In genomic region chr11:118608268-118609214, GRCh38 we compare ENCODE assay signal across 8 cellular contexts. TPM values are rescaled to one million over a fixed set of nuclear protein-coding genes. Genes with fewer than 3 reads are reported as not detected.
DNase-seq lines count a peak whose midpoint lies in the region; ATAC-seq, FAIRE-seq and TF ChIP-seq lines count a peak whose summit lies in the region.

No MANE protein-coding gene starts in this region.

- no peaks in the 10 kb centered on the region for H3K36me3 ChIP-seq in A673 (ENCODE audit: insufficient read depth, low read length, poor library complexity, severe bottlenecking)
- H3K36me3 ChIP-seq in bronchial epithelial cell (ENCODE audit: control insufficient read depth, insufficient read depth, low read length), result no peaks in the 10 kb centered on the region
- H3K36me3 ChIP-seq in kidney (ENCODE audit: control insufficient read depth in 1 of 2, insufficient read depth in 2 of 2, low read length in 2 of 2), result no peaks in the 10 kb centered on the region

- intact Hi-C loops in A673 (cut with micrococcal nuclease; ENCODE audit: unreplicated experiment), result no loop called here
- intact Hi-C loops in kidney (cut with DNase I), result no loop called here

- H3K27me3 ChIP-seq in A673 (replicated peaks; ENCODE audit: insufficient read depth, low read depth, low read length, poor library complexity) (no peaks in the 10 kb centered on the region), bronchial epithelial cell (ENCODE audit: control insufficient read depth, insufficient read depth, low read length) (no peaks in the 10 kb centered on the region)

- CTCF ChIA-PET in A673 (lab: Charles Lee), result no interaction called here

- no TSS peak for BruUV-seq in A673 (replicated peaks; lab: Mats Ljungman, UMichigan)

- no peak for TF ChIP-seq CTCF in A673 (conservative IDR thresholded peaks at IDR 0.05; ENCODE audit: low read depth, low read length)
- TF ChIP-seq CTCF in bronchial epithelial cell (IDR thresholded peaks at IDR 0.05; ENCODE audit: insufficient read depth, low read length, severe bottlenecking), result no peak
- no peak for TF ChIP-seq CTCF in kidney (IDR thresholded peaks at IDR 0.05; ENCODE audit: borderline replicate concordance, extremely low read depth, insufficient read depth)

- ATAC-seq in HG02798 (IDR thresholded peaks at IDR 0.05; ENCODE audit: poor library complexity, unreplicated experiment) (peak; percentile 35), GM21529 (IDR thresholded peaks at IDR 0.05; ENCODE audit: unreplicated experiment) (no peak)

- H3K4me3 ChIP-seq in A673 (ENCODE audit: low read depth, low read length, poor library complexity, severe bottlenecking) (peak overlapping the region; percentile 58), bronchial epithelial cell (ENCODE audit: low read depth, low read length) (peak overlapping the region; percentile 48), kidney (ENCODE audit: low read length in 2 of 2) (peak overlapping the region; percentile 73 to 74)

- H3K9me3 ChIP-seq in A673 (ENCODE audit: low read depth, low read length, poor library complexity, severe bottlenecking) (no peaks in the 10 kb centered on the region), kidney (ENCODE audit: control insufficient read depth in 1 of 2, low read length in 2 of 2) (no peaks in the 10 kb centered on the region)

- H3K27ac ChIP-seq in A673 (ENCODE audit: low read depth, low read length, poor library complexity, severe bottlenecking) (peak overlapping the region; percentile 65), kidney (ENCODE audit: low read depth in 2 of 2, low read length in 2 of 2) (peak overlapping the region; percentile 86 to 94)

- POLR2A ChIA-PET in A673 (lab: Charles Lee; ENCODE audit: low non-redundant PET), result interaction anchor here (0.5 kb wide), 2 partner anchors 34 to 146 kb away, joined by 3 to 6 read pairs; no protein-coding TSS in a partner anchor

- peak; percentile 74 for DNase-seq in A673 (ENCODE audit: low spot score)
- DNase-seq in activated CD4-positive, CD25-positive, alpha-beta regulatory T cell treated with anti-CD3 and anti-CD28 coated beads, Interleukin-2, amount 50 U/mL, for 16 hours (ENCODE audit: low read depth, low spot score), result peak; percentile 56
- peak; percentile 37 for DNase-seq in bronchial epithelial cell (ENCODE audit: low read depth)
- DNase-seq in kidney, result peak; percentile 92
- DNase-seq in stimulated activated CD4-positive, alpha-beta T cell treated with anti-CD3 and anti-CD28 coated beads, Interleukin-15, amount 100 ng/mL, for 1 hour (ENCODE audit: low read depth in 1 of 2, low spot score in 1 of 2), result peak; percentile 63 to 76
- DNase-seq in GM19239 (ENCODE audit: insufficient read length, low spot score), result no peak

- peak; percentile 23 for FAIRE-seq in bronchial epithelial cell (lab: Jason Lieb, UNC)
- no peak for FAIRE-seq in kidney (lab: Jason Lieb, UNC)
- FAIRE-seq in GM19239 (lab: Jason Lieb, UNC), result no peak

- peak overlapping the region; percentile 77 to 90 for H3K9ac ChIP-seq in kidney (ENCODE audit: low read length in 2 of 2)

- H3K4me1 ChIP-seq in A673 (ENCODE audit: insufficient read depth, low read length, poor library complexity, severe bottlenecking), result peaks cover 41% of the 10 kb centered on the region
- peaks cover 44 to 45% of the 10 kb centered on the region in 2 donors for H3K4me1 ChIP-seq in kidney (ENCODE audit: control insufficient read depth in 1 of 2, insufficient read depth in 1 of 2, low read depth in 1 of 2, low read length in 2 of 2)

RNA-seq across cellular contexts. Expression of gene PHLDB1, which starts 1.1 kb away (rescaled TPM):
- total RNA-seq in A673 (2021) (48.7 and 58.7 TPM in 2 replicates), bronchial epithelial cell (13.3 and 22.6 TPM in 2 replicates), kidney (118 TPM)
- polyA plus RNA-seq in kidney (ENCODE audit: insufficient read depth, low read depth, low replicate concordance), result 39.1 TPM

RNA-seq across cellular contexts. Expression of gene ARCN1, which starts 36.3 kb away (rescaled TPM):
- total RNA-seq in A673 (2021), result 217 and 220 TPM in 2 replicates
- total RNA-seq in bronchial epithelial cell, result 66.7 and 79.2 TPM in 2 replicates
- 107 TPM for total RNA-seq in kidney
- polyA plus RNA-seq in kidney (ENCODE audit: insufficient read depth, low read depth, low replicate concordance), result 64.7 TPM

RNA-seq across cellular contexts. Expression of gene IFT46, which starts 42.8 kb away (rescaled TPM):
- 34.3 and 34.6 TPM in 2 replicates for total RNA-seq in A673 (2021)
- 19.8 and 21.3 TPM in 2 replicates for total RNA-seq in bronchial epithelial cell
- 21.1 TPM for total RNA-seq in kidney
- polyA plus RNA-seq in kidney (ENCODE audit: insufficient read depth, low read depth, low replicate concordance), result 28.7 TPM
